ENCODE assay signal across 28 cellular contexts in the genomic region with DNA sequence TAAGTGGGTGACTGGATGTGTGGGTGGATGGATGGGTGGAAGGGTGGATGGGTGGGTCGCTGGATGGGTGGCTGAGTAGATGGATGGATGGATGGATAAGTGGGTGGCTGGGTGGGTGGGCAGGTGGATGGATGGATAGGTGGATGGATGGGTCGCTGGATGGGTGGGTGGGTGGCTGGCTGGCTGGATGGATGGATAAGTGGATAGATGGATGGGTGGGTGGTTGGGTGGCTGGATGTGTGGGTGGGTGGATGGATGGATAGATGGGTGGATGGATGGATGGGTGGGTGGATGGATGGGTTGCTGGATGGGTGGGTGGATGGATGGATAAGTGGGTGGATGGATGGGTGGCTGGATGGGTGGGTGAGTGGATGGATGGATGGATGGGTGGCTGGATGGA.
"Had no signal": no experiment of that assay in that cellular context is flagged by ENCODE, and none has a peak within 500 bp of the region (broad histone marks: within the 10 kb centered on the region; RNA-seq: fewer than 3 reads in every experiment).

No MANE protein-coding gene starts in this region.

- H3K4me2 ChIP-seq: smooth muscle cell had no signal

- H2AFZ ChIP-seq: parathyroid adenoma had no signal

- H3K36me3 Mint-ChIP-seq: immature natural killer cell; mesothelial cell of epicardium; natural killer cell treated with Interleukin-12 subunit alpha and Interleukin-12 subunit beta and Interleukin-15 and Interleukin-18, amount 100 ng/mL, for 72 hours had no signal

- ATAC-seq: left lobe of liver; mucosa of descending colon; natural killer cell treated with Interleukin-12 subunit alpha and Interleukin-12 subunit beta and Interleukin-15 and Interleukin-18, amount 100 ng/mL, for 72 hours; right lobe of liver; stimulated activated naive CD8-positive, alpha-beta T cell treated with anti-CD3 and anti-CD28 coated beads, Interleukin-15, amount 100 ng/mL, for 72 hours had no signal

- H3K27me3 ChIP-seq: right lobe of liver, thyroid gland, vagina had no signal

- H3K9ac ChIP-seq: parathyroid adenoma had no signal

- H3K4me3 ChIP-seq: dorsolateral prefrontal cortex, lung, mucosa of descending colon, right lobe of liver, smooth muscle cell, thyroid gland, upper lobe of left lung, vagina had no signal

- FAIRE-seq: frontal cortex, keratinocyte had no signal

- H3K9me3 ChIP-seq: mucosa of descending colon, neutrophil, right lobe of liver, thyroid gland, upper lobe of left lung, vagina had no signal

- H3K36me3 ChIP-seq: neutrophil, right lobe of liver, thyroid gland, upper lobe of left lung, vagina had no signal

- DNase-seq: effector CD4-positive, alpha-beta T cell; hypothalamus; immature natural killer cell; mucosa of descending colon; naive B cell; right lobe of liver; stimulated activated CD4-positive, alpha-beta T cell treated with anti-CD3 and anti-CD28 coated beads, Interleukin-12 subunit alpha, Interleukin-12 subunit beta, amount 100 ng/mL, for 4 hours; stimulated activated CD4-positive, alpha-beta T cell treated with anti-CD3 and anti-CD28 coated beads, Interleukin-1b, Interleukin-23, amount 100 ng/mL, for 48 hours; stimulated activated CD4-positive, alpha-beta T cell treated with anti-CD3 and anti-CD28 coated beads, Interleukin-4, amount 100 ng/mL, for 1 hour; stimulated activated CD8-positive, alpha-beta memory T cell treated with anti-CD3 and anti-CD28 coated beads, Interleukin-4, amount 100 ng/mL, for 48 hours; stimulated activated naive CD4-positive, alpha-beta T cell; stimulated activated naive CD8-positive, alpha-beta T cell treated with anti-CD3 and anti-CD28 coated beads, Interleukin-15, amount 100 ng/mL, for 72 hours; thyroid gland; upper lobe of left lung had no signal

- H3K4me1 ChIP-seq: parathyroid adenoma, right lobe of liver, thyroid gland, upper lobe of left lung, vagina had no signal

- H3K4me1 Mint-ChIP-seq: memory B cell, mesothelial cell of epicardium had no signal

- H3K27ac ChIP-seq: dorsolateral prefrontal cortex, neutrophil, parathyroid adenoma, right lobe of liver, thyroid gland, upper lobe of left lung, vagina had no signal

- H3K79me2 ChIP-seq: parathyroid adenoma had no signal

- H3K27ac Mint-ChIP-seq: immature natural killer cell; memory B cell; mesothelial cell of epicardium; naive B cell; natural killer cell treated with Interleukin-12 subunit alpha and Interleukin-12 subunit beta and Interleukin-15 and Interleukin-18, amount 100 ng/mL, for 72 hours; progenitor cell of endocrine pancreas; stimulated activated naive CD8-positive, alpha-beta T cell treated with anti-CD3 and anti-CD28 coated beads, Interleukin-15, amount 100 ng/mL, for 72 hours had no signal

- H3K9me3 Mint-ChIP-seq: immature natural killer cell; mesothelial cell of epicardium; natural killer cell treated with Interleukin-12 subunit alpha and Interleukin-12 subunit beta and Interleukin-15 and Interleukin-18, amount 100 ng/mL, for 72 hours; neural crest cell had no signal

- H3K4me3 Mint-ChIP-seq: immature natural killer cell; memory B cell; mesothelial cell of epicardium; naive B cell; natural killer cell treated with Interleukin-12 subunit alpha and Interleukin-12 subunit beta and Interleukin-15 and Interleukin-18, amount 100 ng/mL, for 72 hours; neural crest cell; stimulated activated naive CD8-positive, alpha-beta T cell treated with anti-CD3 and anti-CD28 coated beads, Interleukin-15, amount 100 ng/mL, for 72 hours had no signal
